ENCODE assay signal across 12 cellular contexts in genomic region chr9:81103597-81104471, GRCh38.
DNase-seq lines count a peak whose midpoint lies in the region; ATAC-seq and TF ChIP-seq lines count a peak whose summit lies in the region.
"Had no signal": no experiment of that assay in that cellular context is flagged by ENCODE, and none has a peak within 500 bp of the region (broad histone marks: within the 10 kb centered on the region; RNA-seq: fewer than 3 reads in every experiment).

No MANE protein-coding gene starts in this region.

- H3K36me3 ChIP-seq in ascending aorta (no peaks in the 10 kb centered on the region), kidney epithelial cell (ENCODE audit: control insufficient read depth, insufficient read depth, low read length) (no peaks in the 10 kb centered on the region)

- no peaks in the 10 kb centered on the region for H3K4me1 Mint-ChIP-seq in activated CD8-positive, alpha-beta T cell treated with anti-CD3 and anti-CD28 coated beads for 36 hours (ENCODE audit: low read depth)
- no peaks in the 10 kb centered on the region for H3K4me1 Mint-ChIP-seq in effector memory CD8-positive, alpha-beta T cell (ENCODE audit: low read depth in 2 of 2)
- H3K4me1 Mint-ChIP-seq: activated naive CD8-positive, alpha-beta T cell treated with anti-CD3 and anti-CD28 coated beads, Interleukin-2, amount 50 U/mL, for 24 hours had no signal

- peaks cover 2% of the 10 kb centered on the region for H3K9me3 Mint-ChIP-seq in activated CD8-positive, alpha-beta T cell treated with anti-CD3 and anti-CD28 coated beads for 36 hours
- H3K9me3 Mint-ChIP-seq in effector memory CD8-positive, alpha-beta T cell: peaks cover 0 to 12% of the 10 kb centered on the region in 2 donors

- DNase-seq in AG09309 (ENCODE audit: low read depth) (no peak), HL-60 (ENCODE audit: low read depth in 1 of 2, low spot score in 1 of 2) (no peak), ascending aorta (ENCODE audit: low spot score in 2 of 2) (no peak), kidney epithelial cell (ENCODE audit: low read depth) (no peak), H4 (ENCODE audit: low spot score) (no peak), iPS-NIHi7 (ENCODE audit: extremely low spot score) (no peak)
- no peak for DNase-seq in activated CD8-positive, alpha-beta T cell treated with anti-CD3 and anti-CD28 coated beads for 36 hours
- DNase-seq in effector memory CD8-positive, alpha-beta T cell: no peak
- DNase-seq: activated naive CD8-positive, alpha-beta T cell treated with anti-CD3 and anti-CD28 coated beads, Interleukin-2, amount 50 U/mL, for 24 hours; CD4-positive, alpha-beta T cell; NCI-H1417 treated with DMSO at 0.1 percent for 48 hours had no signal

- H3K4me1 ChIP-seq in ascending aorta: no peaks in the 10 kb centered on the region

- H3K27ac ChIP-seq in HL-60 (replicated peaks): no peak overlapping the region
- H3K27ac ChIP-seq in ascending aorta: no peak overlapping the region

- no peak overlapping the region for H3K4me3 Mint-ChIP-seq in activated CD8-positive, alpha-beta T cell treated with anti-CD3 and anti-CD28 coated beads for 36 hours
- H3K4me3 Mint-ChIP-seq in effector memory CD8-positive, alpha-beta T cell: no peak overlapping the region
- H3K4me3 Mint-ChIP-seq: activated naive CD8-positive, alpha-beta T cell treated with anti-CD3 and anti-CD28 coated beads, Interleukin-2, amount 50 U/mL, for 24 hours; CD4-positive, alpha-beta T cell had no signal

- no peaks in the 10 kb centered on the region for H3K27me3 ChIP-seq in HL-60 (ENCODE audit: insufficient read depth, poor library complexity, severe bottlenecking)
- H3K27me3 ChIP-seq in ascending aorta: no peaks in the 10 kb centered on the region
- H3K27me3 ChIP-seq in kidney epithelial cell (ENCODE audit: control insufficient read depth, insufficient read depth, low read length): no peaks in the 10 kb centered on the region

- POLR2A ChIA-PET in activated CD8-positive, alpha-beta T cell treated with anti-CD3 and anti-CD28 coated beads for 36 hours (lab: Charles Lee): no interaction called here

- intact Hi-C loops in ascending aorta (cut with DNase I): no loop called here
- intact Hi-C loops in activated CD8-positive, alpha-beta T cell treated with anti-CD3 and anti-CD28 coated beads for 36 hours (cut with micrococcal nuclease): no loop called here

- H3K27ac Mint-ChIP-seq in activated CD8-positive, alpha-beta T cell treated with anti-CD3 and anti-CD28 coated beads for 36 hours: no peak overlapping the region
- H3K27ac Mint-ChIP-seq in effector memory CD8-positive, alpha-beta T cell: no peak overlapping the region
- H3K27ac Mint-ChIP-seq: activated naive CD8-positive, alpha-beta T cell treated with anti-CD3 and anti-CD28 coated beads, Interleukin-2, amount 50 U/mL, for 24 hours; CD4-positive, alpha-beta T cell had no signal

- H3K27me3 Mint-ChIP-seq in activated CD8-positive, alpha-beta T cell treated with anti-CD3 and anti-CD28 coated beads for 36 hours: peaks cover 3% of the 10 kb centered on the region
- no peaks in the 10 kb centered on the region for H3K27me3 Mint-ChIP-seq in effector memory CD8-positive, alpha-beta T cell

- no peaks in the 10 kb centered on the region for H3K9me3 ChIP-seq in ascending aorta

- no peak for ATAC-seq in activated CD8-positive, alpha-beta T cell treated with anti-CD3 and anti-CD28 coated beads for 36 hours
- no peak for ATAC-seq in effector memory CD8-positive, alpha-beta T cell (replicated peaks)
- ATAC-seq: activated naive CD8-positive, alpha-beta T cell treated with anti-CD3 and anti-CD28 coated beads, Interleukin-2, amount 50 U/mL, for 24 hours; Right ventricle myocardium inferior had no signal

- H3K4me3 ChIP-seq in AG09309 (ENCODE audit: control insufficient read depth, low read depth, low read length): no peak overlapping the region
- no peak overlapping the region for H3K4me3 ChIP-seq in HL-60 (replicated peaks; ENCODE audit: insufficient read depth, low read length)
- no peak overlapping the region for H3K4me3 ChIP-seq in ascending aorta
- H3K4me3 ChIP-seq in kidney epithelial cell (ENCODE audit: low read depth, low read length): no peak overlapping the region

- no peaks in the 10 kb centered on the region for H3K36me3 Mint-ChIP-seq in activated CD8-positive, alpha-beta T cell treated with anti-CD3 and anti-CD28 coated beads for 36 hours (ENCODE audit: low read depth)
- no peaks in the 10 kb centered on the region for H3K36me3 Mint-ChIP-seq in effector memory CD8-positive, alpha-beta T cell (ENCODE audit: insufficient read depth)

- TF ChIP-seq CTCF in AG09309 (IDR thresholded peaks at IDR 0.05; ENCODE audit: control insufficient read depth, insufficient read depth, low read depth, low read length, missing control alignments): peak; percentile 55
- TF ChIP-seq CTCF in HL-60 (IDR thresholded peaks at IDR 0.05; ENCODE audit: insufficient read depth, low read length): peak; percentile 4
- TF ChIP-seq CTCF in ascending aorta (IDR thresholded peaks at IDR 0.05): peak in 2 of 3 experiments; percentile 5 to 40
- TF ChIP-seq CTCF in kidney epithelial cell (IDR thresholded peaks at IDR 0.05; ENCODE audit: insufficient read depth, low read length, poor library complexity, severe bottlenecking): peak; percentile 49
- TF ChIP-seq CTCF in activated CD8-positive, alpha-beta T cell treated with anti-CD3 and anti-CD28 coated beads for 36 hours (IDR thresholded peaks at IDR 0.05): no peak

- CTCF ChIA-PET in activated CD8-positive, alpha-beta T cell treated with anti-CD3 and anti-CD28 coated beads for 36 hours (lab: Charles Lee): interaction anchor here (0.8 kb wide), 1 partner anchor 10 kb away, joined by 3 read pairs; no protein-coding TSS in a partner anchor
